31 cellular contexts compared by ENCODE assay signal in genomic region chr3:127250032-127250431, GRCh38. TPM values are rescaled to one million over a fixed set of nuclear protein-coding genes. Genes with fewer than 3 reads are reported as not detected.
"Had no signal": no experiment of that assay in that cellular context is flagged by ENCODE, and none has a peak within 500 bp of the region (broad histone marks: within the 10 kb centered on the region; RNA-seq: fewer than 3 reads in every experiment).

No MANE protein-coding gene starts in this region.

- H3K4me1 ChIP-seq: esophagus squamous epithelium, gastrocnemius medialis, heart right ventricle, left lung, lower lobe of right lung had no signal

- H3K4me3 Mint-ChIP-seq: naive thymus-derived CD4-positive, alpha-beta T cell; natural killer cell had no signal

- H3K27ac ChIP-seq: coronary artery, dorsolateral prefrontal cortex, epithelial cell of prostate, esophagus squamous epithelium, gastrocnemius medialis, heart right ventricle, left lung, lower lobe of right lung had no signal

- DNase-seq: dermis blood vessel endothelial cell; dorsolateral prefrontal cortex; effector CD4-positive, alpha-beta T cell; effector memory CD4-positive, alpha-beta T cell; erythroblast; esophagus squamous epithelium; foreskin fibroblast; gastrocnemius medialis; glutamatergic neuron; head of caudate nucleus; heart right ventricle; hippocampal formation; left cardiac atrium; left lung; left ventricle myocardium superior; lower lobe of right lung; mesenchymal stem cell; midbrain; naive thymus-derived CD4-positive, alpha-beta T cell; natural killer cell had no signal

- H3K36me3 ChIP-seq: esophagus squamous epithelium, gastrocnemius medialis, heart right ventricle, left lung, lower lobe of right lung had no signal

- FAIRE-seq: islet of Langerhans, keratinocyte had no signal

- H3K27me3 ChIP-seq: gastrocnemius medialis, left lung had no signal

- H3K9me3 ChIP-seq: gastrocnemius medialis had no signal

- H3K27ac Mint-ChIP-seq: naive thymus-derived CD4-positive, alpha-beta T cell; natural killer cell had no signal

- ATAC-seq: esophagus mucosa; gastrocnemius medialis; heart right ventricle; left cardiac atrium; left lung; left ventricle myocardium superior; lower lobe of right lung; naive thymus-derived CD4-positive, alpha-beta T cell; natural killer cell had no signal

- H3K4me3 ChIP-seq: coronary artery, dorsolateral prefrontal cortex, esophagus squamous epithelium, gastrocnemius medialis, heart right ventricle, left lung, lower lobe of right lung had no signal

- H3K4me1 Mint-ChIP-seq: natural killer cell had no signal

RNA-seq across cellular contexts. Expression of gene PRR20G, which starts 37.8 kb away (rescaled TPM):
- total RNA-seq: dermis blood vessel endothelial cell; dorsolateral prefrontal cortex; esophagus mucosa; esophagus squamous epithelium; gastrocnemius medialis; glomerular endothelial cell; heart right ventricle; left cardiac atrium; left lung; left ventricle myocardium superior; lower leg skin; lower lobe of right lung; lung microvascular endothelial cell; mononuclear cell; mucosa of gallbladder; naive thymus-derived CD4-positive, alpha-beta T cell; natural killer cell had no signal
- polyA plus RNA-seq: heart right ventricle; keratinocyte; naive thymus-derived CD4-positive, alpha-beta T cell had no signal

RNA-seq across cellular contexts. Expression of gene PRR23E, which starts 57.1 kb away (rescaled TPM):
- total RNA-seq: dermis blood vessel endothelial cell; dorsolateral prefrontal cortex; esophagus mucosa; esophagus squamous epithelium; gastrocnemius medialis; glomerular endothelial cell; heart right ventricle; kidney epithelial cell; left cardiac atrium; left lung; left ventricle myocardium superior; lower leg skin; lower lobe of right lung; lung microvascular endothelial cell; mononuclear cell; mucosa of gallbladder; naive thymus-derived CD4-positive, alpha-beta T cell; natural killer cell had no signal
- polyA plus RNA-seq: heart right ventricle; keratinocyte; naive thymus-derived CD4-positive, alpha-beta T cell had no signal
